ENCODE assay signal across 1 cellular context in the genomic region with DNA sequence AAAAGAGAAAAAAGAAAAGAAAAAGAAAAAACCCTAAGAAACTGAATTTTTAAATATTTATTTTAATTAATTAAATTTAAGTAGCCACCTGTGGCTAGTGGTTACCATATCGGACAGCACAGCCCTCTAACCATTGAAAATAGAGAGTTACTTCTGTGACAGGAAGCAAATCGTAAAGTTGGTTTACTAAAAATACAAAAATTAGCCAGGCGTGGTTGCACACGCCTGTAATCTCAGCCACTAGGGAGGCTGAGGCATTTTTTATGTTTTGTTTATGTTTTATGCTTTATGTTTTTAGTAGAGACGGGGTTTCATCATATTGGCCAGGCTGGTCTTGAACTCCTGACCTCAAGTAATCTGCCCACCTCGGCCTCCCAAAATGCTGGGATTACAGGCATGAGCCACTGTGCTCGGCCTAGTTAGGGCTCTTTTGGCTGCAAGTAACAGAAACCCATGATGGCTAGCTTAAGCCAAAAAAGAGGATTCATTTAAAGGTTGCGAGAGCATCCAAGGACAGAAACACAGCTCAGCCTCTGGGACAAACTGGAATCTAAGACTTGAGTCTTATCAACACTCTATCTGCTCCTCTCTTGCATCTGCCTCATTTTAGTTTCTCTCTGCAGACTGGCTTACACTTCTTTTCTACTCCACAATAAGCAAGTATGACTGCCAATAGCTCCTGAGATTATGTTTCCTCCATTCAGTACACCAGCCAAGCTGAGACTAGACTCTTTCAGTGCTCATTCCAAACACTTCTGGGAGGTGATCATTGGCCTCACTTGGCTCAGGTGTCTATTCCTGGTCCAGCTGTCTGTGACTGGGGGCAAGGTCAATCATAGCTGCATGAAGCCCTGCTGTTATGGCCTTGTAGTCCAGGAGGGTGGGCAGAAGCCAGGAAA.
TF ChIP-seq lines count a peak whose summit lies in the region.

No MANE protein-coding gene starts in this region.

TF ChIP-seq in GM12878, 131 proteins besides CTCF, POLR2A, EP300 and RAD21 (continued from another document and continues in another):
- TF ChIP-seq, protein P1, sequence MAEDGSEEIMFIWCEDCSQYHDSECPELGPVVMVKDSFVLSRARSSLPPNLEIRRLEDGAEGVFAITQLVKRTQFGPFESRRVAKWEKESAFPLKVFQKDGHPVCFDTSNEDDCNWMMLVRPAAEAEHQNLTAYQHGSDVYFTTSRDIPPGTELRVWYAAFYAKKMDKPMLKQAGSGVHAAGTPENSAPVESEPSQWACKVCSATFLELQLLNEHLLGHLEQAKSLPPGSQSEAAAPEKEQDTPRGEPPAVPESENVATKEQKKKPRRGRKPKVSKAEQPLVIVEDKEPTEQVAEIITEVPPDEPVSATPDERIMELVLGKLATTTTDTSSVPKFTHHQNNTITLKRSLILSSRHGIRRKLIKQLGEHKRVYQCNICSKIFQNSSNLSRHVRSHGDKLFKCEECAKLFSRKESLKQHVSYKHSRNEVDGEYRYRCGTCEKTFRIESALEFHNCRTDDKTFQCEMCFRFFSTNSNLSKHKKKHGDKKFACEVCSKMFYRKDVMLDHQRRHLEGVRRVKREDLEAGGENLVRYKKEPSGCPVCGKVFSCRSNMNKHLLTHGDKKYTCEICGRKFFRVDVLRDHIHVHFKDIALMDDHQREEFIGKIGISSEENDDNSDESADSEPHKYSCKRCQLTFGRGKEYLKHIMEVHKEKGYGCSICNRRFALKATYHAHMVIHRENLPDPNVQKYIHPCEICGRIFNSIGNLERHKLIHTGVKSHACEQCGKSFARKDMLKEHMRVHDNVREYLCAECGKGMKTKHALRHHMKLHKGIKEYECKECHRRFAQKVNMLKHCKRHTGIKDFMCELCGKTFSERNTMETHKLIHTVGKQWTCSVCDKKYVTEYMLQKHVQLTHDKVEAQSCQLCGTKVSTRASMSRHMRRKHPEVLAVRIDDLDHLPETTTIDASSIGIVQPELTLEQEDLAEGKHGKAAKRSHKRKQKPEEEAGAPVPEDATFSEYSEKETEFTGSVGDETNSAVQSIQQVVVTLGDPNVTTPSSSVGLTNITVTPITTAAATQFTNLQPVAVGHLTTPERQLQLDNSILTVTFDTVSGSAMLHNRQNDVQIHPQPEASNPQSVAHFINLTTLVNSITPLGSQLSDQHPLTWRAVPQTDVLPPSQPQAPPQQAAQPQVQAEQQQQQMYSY (CRISPR knock-in tag; IDR thresholded peaks at IDR 0.05): no peak
- TF ChIP-seq ETV6 (conservative IDR thresholded peaks at IDR 0.05 in 1 of 2, IDR thresholded peaks at IDR 0.05 in 1 of 2; ENCODE audit: borderline replicate concordance in 1 of 2, low read depth in 1 of 2) (no peak), CBFB (IDR thresholded peaks at IDR 0.05; ENCODE audit: low read depth) (no peak), MXI1 (IDR thresholded peaks at IDR 0.05; ENCODE audit: low read depth, low read length) (no peak), TCF3 (IDR thresholded peaks at IDR 0.05; ENCODE audit: borderline replicate concordance, insufficient read depth, low read depth, low read length) (no peak), TCF7 (IDR thresholded peaks at IDR 0.05; ENCODE audit: borderline replicate concordance) (no peak), SMC3 (IDR thresholded peaks at IDR 0.05; ENCODE audit: borderline replicate concordance, low read length) (no peak), HCFC1 (IDR thresholded peaks at IDR 0.05; ENCODE audit: low read length) (no peak), MTA2 (IDR thresholded peaks at IDR 0.05; ENCODE audit: low read depth) (no peak), LARP7 (IDR thresholded peaks at IDR 0.05) (no peak), RUNX3 (IDR thresholded peaks at IDR 0.05; ENCODE audit: low read length) (peak; percentile 73), SMAD1 (IDR thresholded peaks at IDR 0.05; ENCODE audit: low read depth, partially characterized antibody) (no peak), RBBP5 (conservative IDR thresholded peaks at IDR 0.05) (no peak), HDAC6 (IDR thresholded peaks at IDR 0.05; ENCODE audit: unreplicated experiment) (no peak), HDAC2 (IDR thresholded peaks at IDR 0.05) (no peak), NR2C1 (IDR thresholded peaks at IDR 0.05) (no peak), ZNF384 (IDR thresholded peaks at IDR 0.05; ENCODE audit: borderline replicate concordance, low read depth, low read length) (0 out of 2 replicates have a peak, but pooled peaks have one; percentile 8), BHLHE40 (IDR thresholded peaks at IDR 0.05; ENCODE audit: borderline replicate concordance in 1 of 2, low read depth in 2 of 2, low read length in 1 of 2) (no peak), FOXK2 (IDR thresholded peaks at IDR 0.05) (no peak), JUND (IDR thresholded peaks at IDR 0.05; ENCODE audit: low read depth, low read length) (no peak), EGR1 (IDR thresholded peaks at IDR 0.05; ENCODE audit: borderline replicate concordance in 1 of 2, low read depth in 2 of 2, low read length in 2 of 2) (no peak), ZSCAN29 (IDR thresholded peaks at IDR 0.05) (no peak), MTA3 (IDR thresholded peaks at IDR 0.05; ENCODE audit: borderline replicate concordance, low read length) (no peak)
- TF ChIP-seq, protein P2, sequence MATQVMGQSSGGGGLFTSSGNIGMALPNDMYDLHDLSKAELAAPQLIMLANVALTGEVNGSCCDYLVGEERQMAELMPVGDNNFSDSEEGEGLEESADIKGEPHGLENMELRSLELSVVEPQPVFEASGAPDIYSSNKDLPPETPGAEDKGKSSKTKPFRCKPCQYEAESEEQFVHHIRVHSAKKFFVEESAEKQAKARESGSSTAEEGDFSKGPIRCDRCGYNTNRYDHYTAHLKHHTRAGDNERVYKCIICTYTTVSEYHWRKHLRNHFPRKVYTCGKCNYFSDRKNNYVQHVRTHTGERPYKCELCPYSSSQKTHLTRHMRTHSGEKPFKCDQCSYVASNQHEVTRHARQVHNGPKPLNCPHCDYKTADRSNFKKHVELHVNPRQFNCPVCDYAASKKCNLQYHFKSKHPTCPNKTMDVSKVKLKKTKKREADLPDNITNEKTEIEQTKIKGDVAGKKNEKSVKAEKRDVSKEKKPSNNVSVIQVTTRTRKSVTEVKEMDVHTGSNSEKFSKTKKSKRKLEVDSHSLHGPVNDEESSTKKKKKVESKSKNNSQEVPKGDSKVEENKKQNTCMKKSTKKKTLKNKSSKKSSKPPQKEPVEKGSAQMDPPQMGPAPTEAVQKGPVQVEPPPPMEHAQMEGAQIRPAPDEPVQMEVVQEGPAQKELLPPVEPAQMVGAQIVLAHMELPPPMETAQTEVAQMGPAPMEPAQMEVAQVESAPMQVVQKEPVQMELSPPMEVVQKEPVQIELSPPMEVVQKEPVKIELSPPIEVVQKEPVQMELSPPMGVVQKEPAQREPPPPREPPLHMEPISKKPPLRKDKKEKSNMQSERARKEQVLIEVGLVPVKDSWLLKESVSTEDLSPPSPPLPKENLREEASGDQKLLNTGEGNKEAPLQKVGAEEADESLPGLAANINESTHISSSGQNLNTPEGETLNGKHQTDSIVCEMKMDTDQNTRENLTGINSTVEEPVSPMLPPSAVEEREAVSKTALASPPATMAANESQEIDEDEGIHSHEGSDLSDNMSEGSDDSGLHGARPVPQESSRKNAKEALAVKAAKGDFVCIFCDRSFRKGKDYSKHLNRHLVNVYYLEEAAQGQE (IDR thresholded peaks at IDR 0.05; ENCODE audit: low read depth, low read length): no peak
- TF ChIP-seq, protein P3, sequence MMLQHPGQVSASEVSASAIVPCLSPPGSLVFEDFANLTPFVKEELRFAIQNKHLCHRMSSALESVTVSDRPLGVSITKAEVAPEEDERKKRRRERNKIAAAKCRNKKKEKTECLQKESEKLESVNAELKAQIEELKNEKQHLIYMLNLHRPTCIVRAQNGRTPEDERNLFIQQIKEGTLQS (IDR thresholded peaks at IDR 0.05; ENCODE audit: borderline replicate concordance, extremely low read depth, low read depth, low read length): no peak
- TF ChIP-seq, protein P4, sequence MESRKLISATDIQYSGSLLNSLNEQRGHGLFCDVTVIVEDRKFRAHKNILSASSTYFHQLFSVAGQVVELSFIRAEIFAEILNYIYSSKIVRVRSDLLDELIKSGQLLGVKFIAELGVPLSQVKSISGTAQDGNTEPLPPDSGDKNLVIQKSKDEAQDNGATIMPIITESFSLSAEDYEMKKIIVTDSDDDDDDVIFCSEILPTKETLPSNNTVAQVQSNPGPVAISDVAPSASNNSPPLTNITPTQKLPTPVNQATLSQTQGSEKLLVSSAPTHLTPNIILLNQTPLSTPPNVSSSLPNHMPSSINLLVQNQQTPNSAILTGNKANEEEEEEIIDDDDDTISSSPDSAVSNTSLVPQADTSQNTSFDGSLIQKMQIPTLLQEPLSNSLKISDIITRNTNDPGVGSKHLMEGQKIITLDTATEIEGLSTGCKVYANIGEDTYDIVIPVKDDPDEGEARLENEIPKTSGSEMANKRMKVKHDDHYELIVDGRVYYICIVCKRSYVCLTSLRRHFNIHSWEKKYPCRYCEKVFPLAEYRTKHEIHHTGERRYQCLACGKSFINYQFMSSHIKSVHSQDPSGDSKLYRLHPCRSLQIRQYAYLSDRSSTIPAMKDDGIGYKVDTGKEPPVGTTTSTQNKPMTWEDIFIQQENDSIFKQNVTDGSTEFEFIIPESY (IDR thresholded peaks at IDR 0.05): no peak
- TF ChIP-seq, protein P5, sequence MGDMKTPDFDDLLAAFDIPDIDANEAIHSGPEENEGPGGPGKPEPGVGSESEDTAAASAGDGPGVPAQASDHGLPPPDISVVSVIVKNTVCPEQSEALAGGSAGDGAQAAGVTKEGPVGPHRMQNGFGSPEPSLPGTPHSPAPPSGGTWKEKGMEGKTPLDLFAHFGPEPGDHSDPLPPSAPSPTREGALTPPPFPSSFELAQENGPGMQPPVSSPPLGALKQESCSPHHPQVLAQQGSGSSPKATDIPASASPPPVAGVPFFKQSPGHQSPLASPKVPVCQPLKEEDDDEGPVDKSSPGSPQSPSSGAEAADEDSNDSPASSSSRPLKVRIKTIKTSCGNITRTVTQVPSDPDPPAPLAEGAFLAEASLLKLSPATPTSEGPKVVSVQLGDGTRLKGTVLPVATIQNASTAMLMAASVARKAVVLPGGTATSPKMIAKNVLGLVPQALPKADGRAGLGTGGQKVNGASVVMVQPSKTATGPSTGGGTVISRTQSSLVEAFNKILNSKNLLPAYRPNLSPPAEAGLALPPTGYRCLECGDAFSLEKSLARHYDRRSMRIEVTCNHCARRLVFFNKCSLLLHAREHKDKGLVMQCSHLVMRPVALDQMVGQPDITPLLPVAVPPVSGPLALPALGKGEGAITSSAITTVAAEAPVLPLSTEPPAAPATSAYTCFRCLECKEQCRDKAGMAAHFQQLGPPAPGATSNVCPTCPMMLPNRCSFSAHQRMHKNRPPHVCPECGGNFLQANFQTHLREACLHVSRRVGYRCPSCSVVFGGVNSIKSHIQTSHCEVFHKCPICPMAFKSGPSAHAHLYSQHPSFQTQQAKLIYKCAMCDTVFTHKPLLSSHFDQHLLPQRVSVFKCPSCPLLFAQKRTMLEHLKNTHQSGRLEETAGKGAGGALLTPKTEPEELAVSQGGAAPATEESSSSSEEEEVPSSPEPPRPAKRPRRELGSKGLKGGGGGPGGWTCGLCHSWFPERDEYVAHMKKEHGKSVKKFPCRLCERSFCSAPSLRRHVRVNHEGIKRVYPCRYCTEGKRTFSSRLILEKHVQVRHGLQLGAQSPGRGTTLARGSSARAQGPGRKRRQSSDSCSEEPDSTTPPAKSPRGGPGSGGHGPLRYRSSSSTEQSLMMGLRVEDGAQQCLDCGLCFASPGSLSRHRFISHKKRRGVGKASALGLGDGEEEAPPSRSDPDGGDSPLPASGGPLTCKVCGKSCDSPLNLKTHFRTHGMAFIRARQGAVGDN (IDR thresholded peaks at IDR 0.05): no peak
- TF ChIP-seq, protein P6, sequence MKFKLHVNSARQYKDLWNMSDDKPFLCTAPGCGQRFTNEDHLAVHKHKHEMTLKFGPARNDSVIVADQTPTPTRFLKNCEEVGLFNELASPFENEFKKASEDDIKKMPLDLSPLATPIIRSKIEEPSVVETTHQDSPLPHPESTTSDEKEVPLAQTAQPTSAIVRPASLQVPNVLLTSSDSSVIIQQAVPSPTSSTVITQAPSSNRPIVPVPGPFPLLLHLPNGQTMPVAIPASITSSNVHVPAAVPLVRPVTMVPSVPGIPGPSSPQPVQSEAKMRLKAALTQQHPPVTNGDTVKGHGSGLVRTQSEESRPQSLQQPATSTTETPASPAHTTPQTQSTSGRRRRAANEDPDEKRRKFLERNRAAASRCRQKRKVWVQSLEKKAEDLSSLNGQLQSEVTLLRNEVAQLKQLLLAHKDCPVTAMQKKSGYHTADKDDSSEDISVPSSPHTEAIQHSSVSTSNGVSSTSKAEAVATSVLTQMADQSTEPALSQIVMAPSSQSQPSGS (IDR thresholded peaks at IDR 0.05; ENCODE audit: low read length): peak; percentile 33; the same call in 1 of the 2 replicates
- TF ChIP-seq, protein P7, sequence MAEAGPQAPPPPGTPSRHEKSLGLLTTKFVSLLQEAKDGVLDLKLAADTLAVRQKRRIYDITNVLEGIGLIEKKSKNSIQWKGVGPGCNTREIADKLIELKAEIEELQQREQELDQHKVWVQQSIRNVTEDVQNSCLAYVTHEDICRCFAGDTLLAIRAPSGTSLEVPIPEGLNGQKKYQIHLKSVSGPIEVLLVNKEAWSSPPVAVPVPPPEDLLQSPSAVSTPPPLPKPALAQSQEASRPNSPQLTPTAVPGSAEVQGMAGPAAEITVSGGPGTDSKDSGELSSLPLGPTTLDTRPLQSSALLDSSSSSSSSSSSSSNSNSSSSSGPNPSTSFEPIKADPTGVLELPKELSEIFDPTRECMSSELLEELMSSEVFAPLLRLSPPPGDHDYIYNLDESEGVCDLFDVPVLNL (IDR thresholded peaks at IDR 0.05; ENCODE audit: low read depth, low read length): no peak
- TF ChIP-seq, protein P8, sequence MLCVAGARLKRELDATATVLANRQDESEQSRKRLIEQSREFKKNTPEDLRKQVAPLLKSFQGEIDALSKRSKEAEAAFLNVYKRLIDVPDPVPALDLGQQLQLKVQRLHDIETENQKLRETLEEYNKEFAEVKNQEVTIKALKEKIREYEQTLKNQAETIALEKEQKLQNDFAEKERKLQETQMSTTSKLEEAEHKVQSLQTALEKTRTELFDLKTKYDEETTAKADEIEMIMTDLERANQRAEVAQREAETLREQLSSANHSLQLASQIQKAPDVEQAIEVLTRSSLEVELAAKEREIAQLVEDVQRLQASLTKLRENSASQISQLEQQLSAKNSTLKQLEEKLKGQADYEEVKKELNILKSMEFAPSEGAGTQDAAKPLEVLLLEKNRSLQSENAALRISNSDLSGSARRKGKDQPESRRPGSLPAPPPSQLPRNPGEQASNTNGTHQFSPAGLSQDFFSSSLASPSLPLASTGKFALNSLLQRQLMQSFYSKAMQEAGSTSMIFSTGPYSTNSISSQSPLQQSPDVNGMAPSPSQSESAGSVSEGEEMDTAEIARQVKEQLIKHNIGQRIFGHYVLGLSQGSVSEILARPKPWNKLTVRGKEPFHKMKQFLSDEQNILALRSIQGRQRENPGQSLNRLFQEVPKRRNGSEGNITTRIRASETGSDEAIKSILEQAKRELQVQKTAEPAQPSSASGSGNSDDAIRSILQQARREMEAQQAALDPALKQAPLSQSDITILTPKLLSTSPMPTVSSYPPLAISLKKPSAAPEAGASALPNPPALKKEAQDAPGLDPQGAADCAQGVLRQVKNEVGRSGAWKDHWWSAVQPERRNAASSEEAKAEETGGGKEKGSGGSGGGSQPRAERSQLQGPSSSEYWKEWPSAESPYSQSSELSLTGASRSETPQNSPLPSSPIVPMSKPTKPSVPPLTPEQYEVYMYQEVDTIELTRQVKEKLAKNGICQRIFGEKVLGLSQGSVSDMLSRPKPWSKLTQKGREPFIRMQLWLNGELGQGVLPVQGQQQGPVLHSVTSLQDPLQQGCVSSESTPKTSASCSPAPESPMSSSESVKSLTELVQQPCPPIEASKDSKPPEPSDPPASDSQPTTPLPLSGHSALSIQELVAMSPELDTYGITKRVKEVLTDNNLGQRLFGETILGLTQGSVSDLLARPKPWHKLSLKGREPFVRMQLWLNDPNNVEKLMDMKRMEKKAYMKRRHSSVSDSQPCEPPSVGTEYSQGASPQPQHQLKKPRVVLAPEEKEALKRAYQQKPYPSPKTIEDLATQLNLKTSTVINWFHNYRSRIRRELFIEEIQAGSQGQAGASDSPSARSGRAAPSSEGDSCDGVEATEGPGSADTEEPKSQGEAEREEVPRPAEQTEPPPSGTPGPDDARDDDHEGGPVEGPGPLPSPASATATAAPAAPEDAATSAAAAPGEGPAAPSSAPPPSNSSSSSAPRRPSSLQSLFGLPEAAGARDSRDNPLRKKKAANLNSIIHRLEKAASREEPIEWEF (IDR thresholded peaks at IDR 0.05; ENCODE audit: insufficient replicate concordance, low read depth, low read length): no peak
